8 cellular contexts compared by ENCODE assay signal in genomic region chr20:45347297-45347935, GRCh38. TPM values are rescaled to one million over a fixed set of nuclear protein-coding genes. Genes with fewer than 3 reads are reported as not detected.
A peak's percentile ranks its signal among the peaks of the same experiment; 100 is the strongest.
DNase-seq lines count a peak whose midpoint lies in the region; ATAC-seq, FAIRE-seq and TF ChIP-seq lines count a peak whose summit lies in the region.

No MANE protein-coding gene starts in this region.

- peak overlapping the region; percentile 99 for H3K4me2 ChIP-seq in HepG2 (ENCODE audit: low read depth, low read length)

- H3K4me3 ChIP-seq in HepG2 (replicated peaks in 1 of 3; ENCODE audit: insufficient read depth in 1 of 3, low read depth in 2 of 3, low read length in 3 of 3) (peak overlapping the region; percentile 79 to 87 (median 87)), thyroid gland (replicated peaks in 1 of 3) (peak overlapping the region; percentile 52 to 68 (median 58))

- H3K27me3 Mint-ChIP-seq in activated CD4-positive, alpha-beta T cell treated with anti-CD3 and anti-CD28 coated beads for 36 hours, result peaks cover 3% of the 10 kb centered on the region
- H3K27me3 Mint-ChIP-seq in MCF 10A (ENCODE audit: insufficient read depth, unreplicated experiment), result no peaks in the 10 kb centered on the region

- peaks cover 34% of the 10 kb centered on the region for H3K79me2 ChIP-seq in HepG2 (ENCODE audit: insufficient read depth, low read length)

- in situ Hi-C loops in HepG2 (cut with HindIII; ENCODE audit: extremely low pct_ligation_motif_present, low pct_unique_long_range_greater_than_20kb), result no loop called here

- peaks cover 1 to 11% of the 10 kb centered on the region in 2 experiments; a peak in 2 of 5 replicates for H3K27me3 ChIP-seq in HepG2 (ENCODE audit: control insufficient read depth in 1 of 2, insufficient read depth in 2 of 2, low read length in 2 of 2)
- no peaks in the 10 kb centered on the region for H3K27me3 ChIP-seq in thyroid gland

- POLR2A ChIA-PET in activated CD4-positive, alpha-beta T cell treated with anti-CD3 and anti-CD28 coated beads for 36 hours (lab: Charles Lee), result interaction anchor here (0.6 to 1.3 kb wide), 4 partner anchors 9 to 90 kb away, joined by 3 to 6 read pairs (median 5); no protein-coding TSS in a partner anchor
- POLR2A ChIA-PET in MCF 10A (lab: Yijun Ruan, JAX) (interaction anchor here (0.5 to 37.4 kb wide), 20 partner anchors 12 to 1059 kb away, joined by 3 to 1328 read pairs (median 4); partner anchors contain the start of genes DNTTIP1, ELMO2, PIGT and SDC4), HepG2 (lab: Yijun Ruan, JAX) (interaction anchor here (0.7 to 29.5 kb wide), 10 partner anchors 4 to 463 kb away, joined by 3 to 1422 read pairs (median 4); partner anchors contain the start of genes PIGT, SDC4, SYS1 and YWHAB)

- no peak for TF ChIP-seq POLR2A in HepG2 (IDR thresholded peaks at IDR 0.05; ENCODE audit: insufficient read depth in 1 of 2, low read depth in 2 of 2, low read length in 2 of 2)
- no peak for TF ChIP-seq POLR2A in thyroid gland (IDR thresholded peaks at IDR 0.05)

- peak; percentile 33 for ATAC-seq in activated CD4-positive, alpha-beta T cell treated with anti-CD3 and anti-CD28 coated beads for 36 hours
- ATAC-seq in HepG2, result no peak
- ATAC-seq in omental fat pad (ENCODE audit: low FRiP score), result no peak

- H3K36me3 ChIP-seq in HepG2 (replicated peaks in 1 of 2; ENCODE audit: control insufficient read depth in 1 of 2, insufficient read depth in 2 of 2, low read length in 2 of 2) (no peaks in the 10 kb centered on the region), thyroid gland (no peaks in the 10 kb centered on the region)

- peak overlapping the region; percentile 82 for H3K4me3 Mint-ChIP-seq in activated CD4-positive, alpha-beta T cell treated with anti-CD3 and anti-CD28 coated beads for 36 hours
- peak overlapping the region; percentile 89 for H3K4me3 Mint-ChIP-seq in MCF 10A (ENCODE audit: unreplicated experiment)

- TF ChIP-seq CTCF in MCF 10A (IDR thresholded peaks at IDR 0.05; ENCODE audit: unreplicated experiment), result no peak
- no peak for TF ChIP-seq CTCF in HepG2 (CRISPR knock-in tag; IDR thresholded peaks at IDR 0.05)
- no peak for TF ChIP-seq CTCF in thyroid gland (IDR thresholded peaks at IDR 0.05)
- TF ChIP-seq CTCF in omental fat pad (IDR thresholded peaks at IDR 0.05), result no peak

- BruUV-seq in MCF 10A (replicated peaks; lab: Mats Ljungman, UMichigan), result no TSS peak
- TSS peak; percentile 63 for BruUV-seq in HepG2 (replicated peaks; lab: Mats Ljungman, UMichigan)

- no peak for TF ChIP-seq EP300 in HepG2 (IDR thresholded peaks at IDR 0.05; ENCODE audit: low read depth in 2 of 2, low read length in 2 of 2)
- no peak for TF ChIP-seq EP300 in HepG2 (CRISPR knock-in tag; IDR thresholded peaks at IDR 0.05; ENCODE audit: borderline replicate concordance)

- no peak for DNase-seq in activated CD4-positive, alpha-beta T cell treated with anti-CD3 and anti-CD28 coated beads for 36 hours
- no peak for DNase-seq in activated CD4-positive, alpha-beta T cell treated with anti-CD3 and anti-CD28 coated beads, Interleukin-2, amount 50 U/mL, for 4 hours
- DNase-seq in MCF 10A (ENCODE audit: unreplicated experiment), result no peak
- no peak for DNase-seq in HepG2 (ENCODE audit: low spot score)
- DNase-seq in thyroid gland, result peak in 1 of 2 donors; percentile 43
- no peak for DNase-seq in DMS79 treated with DMSO at 0.1 percent for 48 hours (lab: John Stamatoyannopoulos, UW)
- DNase-seq in A172 (ENCODE audit: low spot score), result no peak
- no peak for DNase-seq in omental fat pad (ENCODE audit: low spot score)

- H3K9me3 Mint-ChIP-seq in activated CD4-positive, alpha-beta T cell treated with anti-CD3 and anti-CD28 coated beads for 36 hours (ENCODE audit: low read depth), result no peaks in the 10 kb centered on the region
- H3K9me3 Mint-ChIP-seq in MCF 10A (ENCODE audit: unreplicated experiment), result no peaks in the 10 kb centered on the region

- peaks cover 6% of the 10 kb centered on the region for H3K36me3 Mint-ChIP-seq in activated CD4-positive, alpha-beta T cell treated with anti-CD3 and anti-CD28 coated beads for 36 hours (ENCODE audit: low read depth)
- no peaks in the 10 kb centered on the region for H3K36me3 Mint-ChIP-seq in MCF 10A (ENCODE audit: insufficient read depth, unreplicated experiment)

- H2AFZ ChIP-seq in HepG2 (ENCODE audit: low read length), result no peak overlapping the region

- peaks cover 8% of the 10 kb centered on the region; the same call in 1 of the 2 replicates for H4K20me1 ChIP-seq in HepG2 (ENCODE audit: insufficient read depth, low read length)

- H3K27ac ChIP-seq in HepG2 (ENCODE audit: extremely low read length, insufficient read depth, low read length) (peak overlapping the region; percentile 53), thyroid gland (peak overlapping the region; percentile 93 to 98 (median 97))

- peaks cover 42% of the 10 kb centered on the region for H3K4me1 Mint-ChIP-seq in activated CD4-positive, alpha-beta T cell treated with anti-CD3 and anti-CD28 coated beads for 36 hours
- peaks cover 28% of the 10 kb centered on the region for H3K4me1 Mint-ChIP-seq in MCF 10A (ENCODE audit: insufficient read depth, unreplicated experiment)

- H3K4me1 ChIP-seq in HepG2 (ENCODE audit: insufficient read depth, low read length), result peaks cover 76% of the 10 kb centered on the region
- peaks cover 49 to 56% of the 10 kb centered on the region in 2 donors for H3K4me1 ChIP-seq in thyroid gland

- peak overlapping the region; percentile 81 for H3K27ac Mint-ChIP-seq in activated CD4-positive, alpha-beta T cell treated with anti-CD3 and anti-CD28 coated beads for 36 hours
- H3K27ac Mint-ChIP-seq in MCF 10A (ENCODE audit: low read depth, unreplicated experiment), result peak overlapping the region; percentile 93

- 3% methylated on average over 9 of the region's 10 CpGs for WGBS in HepG2 (ENCODE audit: low lambda C conversion rate)
- 19 to 31% methylated on average over 4 to 9 of the region's 10 CpGs for WGBS in thyroid gland, 2 donors

- FAIRE-seq in HepG2 (lab: Jason Lieb, UNC), result no peak

- no peaks in the 10 kb centered on the region for H3K9me3 ChIP-seq in HepG2 (ENCODE audit: low read length)
- no peaks in the 10 kb centered on the region for H3K9me3 ChIP-seq in thyroid gland

- H3K9ac ChIP-seq in HepG2 (ENCODE audit: insufficient read depth, low read depth, low read length), result peak overlapping the region; percentile 76

- intact Hi-C loops in activated CD4-positive, alpha-beta T cell treated with anti-CD3 and anti-CD28 coated beads for 36 hours (cut with DNase I, micrococcal nuclease), result no loop called here
- intact Hi-C loops in MCF 10A (cut with micrococcal nuclease), result loop anchor here (5.0 kb wide), 1 partner anchor 70 kb away; the partner anchor contains the start of gene PIGT
- intact Hi-C loops in HepG2 (cut with micrococcal nuclease; ENCODE audit: unreplicated experiment), result no loop called here
- intact Hi-C loops in thyroid gland (cut with DNase I), result no loop called here

- CTCF ChIA-PET in activated CD4-positive, alpha-beta T cell treated with anti-CD3 and anti-CD28 coated beads for 36 hours (lab: Charles Lee), result interaction anchor here (0.7 to 7.1 kb wide), 5 partner anchors 14 to 120 kb away, joined by 4 to 45 read pairs (median 10); partner anchors contain the start of gene SYS1
- CTCF ChIA-PET in MCF 10A (lab: Yijun Ruan, JAX), result interaction anchor here (0.6 to 9.0 kb wide), 14 partner anchors 9 to 431 kb away, joined by 3 to 82 read pairs (median 6); partner anchors contain the start of gene SYS1
- CTCF ChIA-PET in HepG2 (lab: Yijun Ruan, JAX; ENCODE audit: low intra/inter-chr PET ratio, low total read pairs), result no interaction called here

- no peak for TF ChIP-seq RAD21 in HepG2 (CRISPR knock-in tag; IDR thresholded peaks at IDR 0.05)

RNA-seq across cellular contexts. Expression of gene SDC4, which starts 0.8 kb away (rescaled TPM):
- total RNA-seq in activated CD4-positive, alpha-beta T cell treated with anti-CD3 and anti-CD28 coated beads for 36 hours, result 10 to 100 TPM; 24.0 to 31.0 TPM
- total RNA-seq in MCF 10A (2022) (180 and 209 TPM in 2 replicates), HepG2 (2016; rRNA removed; fragmentation: Illumina TruSeq; extraction: Trizol) (36.0 and 65.1 TPM in 2 replicates), thyroid gland (100 to 1,000 TPM in 1 of 4 donors, 10 to 100 TPM in 3; 35.5 to 101 (median 63.3) TPM), omental fat pad (100 to 1,000 TPM in 2 of 4 donors, 10 to 100 TPM in 2; 31.4 to 279 (median 103) TPM)
- 6.2 and 6.3 TPM in 2 replicates for total RNA-seq in HepG2 (2016; cell fraction: cytosol; rRNA removed; fragmentation: Illumina TruSeq; extraction: Trizol; ENCODE audit: low read depth)
- 34.4 and 64.3 TPM in 2 replicates for total RNA-seq in HepG2 (2016; cell fraction: insoluble cytoplasmic fraction; rRNA removed; fragmentation: Illumina TruSeq; extraction: Trizol)
- 21.2 and 23.6 TPM in 2 replicates for total RNA-seq in HepG2 (2016; cell fraction: membrane; rRNA removed; fragmentation: Illumina TruSeq; extraction: Trizol)
- 61.5 and 66.3 TPM in 2 replicates for total RNA-seq in HepG2 (2016; cell fraction: nucleus; rRNA removed; fragmentation: Illumina TruSeq; extraction: Trizol)
- 49.0 and 67.2 TPM in 2 replicates for polyA plus RNA-seq in HepG2 (2011; rRNA removed)
- 51.5 and 81.1 TPM in 2 replicates for polyA plus RNA-seq in HepG2 (2011; cell fraction: cytosol; rRNA removed)
- 16.0 and 26.7 TPM in 2 replicates for polyA plus RNA-seq in HepG2 (2011; cell fraction: nucleus; rRNA removed)
- polyA plus RNA-seq in HepG2 (2012), result 44.1 and 51.7 TPM in 2 replicates
- 5.0 TPM in 2 replicates for polyA plus RNA-seq in HepG2 (2016; cell fraction: cytosol; fragmentation: Illumina TruSeq; extraction: Trizol; ENCODE audit: low read depth)
- 33.1 and 34.5 TPM in 2 replicates for polyA plus RNA-seq in HepG2 (2016; cell fraction: insoluble cytoplasmic fraction; fragmentation: Illumina TruSeq; extraction: Trizol; ENCODE audit: low read depth)
- 13.3 and 15.5 TPM in 2 replicates for polyA plus RNA-seq in HepG2 (2016; cell fraction: membrane; fragmentation: Illumina TruSeq; extraction: Trizol; ENCODE audit: low read depth)
- polyA plus RNA-seq in HepG2 (2016; cell fraction: nucleus; fragmentation: Illumina TruSeq; extraction: Trizol; ENCODE audit: insufficient read depth, low read depth), result 86.0 and 86.3 TPM in 2 replicates
- 33.3 and 94.7 TPM in 2 replicates for polyA minus RNA-seq in HepG2 (2011; rRNA and poly(A)+ RNA removed; ENCODE audit: low replicate concordance)
- 68.1 and 88.6 TPM in 2 replicates for polyA minus RNA-seq in HepG2 (2011; cell fraction: cytosol; rRNA and poly(A)+ RNA removed)
- 15.1 and 31.3 TPM in 2 replicates for polyA minus RNA-seq in HepG2 (2011; cell fraction: nucleus; rRNA and poly(A)+ RNA removed)
- total RNA-seq in A172 (2014; rRNA removed; shearing (Covaris generic)), result 42.4 and 43.9 TPM in 2 replicates

RNA-seq across cellular contexts. Expression of gene SYS1, which starts 15.5 kb away (rescaled TPM):
- 10 to 100 TPM; 16.1 to 26.1 TPM for total RNA-seq in activated CD4-positive, alpha-beta T cell treated with anti-CD3 and anti-CD28 coated beads for 36 hours
- total RNA-seq in MCF 10A (2022) (19.1 and 28.2 TPM in 2 replicates), HepG2 (2016; rRNA removed; fragmentation: Illumina TruSeq; extraction: Trizol) (22.0 and 38.3 TPM in 2 replicates), thyroid gland (10 to 100 TPM; 52.7 to 86.1 (median 76.6) TPM), omental fat pad (10 to 100 TPM; 26.6 to 55.0 (median 51.3) TPM)
- total RNA-seq in HepG2 (2016; cell fraction: cytosol; rRNA removed; fragmentation: Illumina TruSeq; extraction: Trizol; ENCODE audit: low read depth), result 17.7 and 19.7 TPM in 2 replicates
- 22.2 and 38.4 TPM in 2 replicates for total RNA-seq in HepG2 (2016; cell fraction: insoluble cytoplasmic fraction; rRNA removed; fragmentation: Illumina TruSeq; extraction: Trizol)
- 35.6 and 38.6 TPM in 2 replicates for total RNA-seq in HepG2 (2016; cell fraction: membrane; rRNA removed; fragmentation: Illumina TruSeq; extraction: Trizol)
- total RNA-seq in HepG2 (2016; cell fraction: nucleus; rRNA removed; fragmentation: Illumina TruSeq; extraction: Trizol), result 39.9 and 40.9 TPM in 2 replicates
- 65.6 and 75.9 TPM in 2 replicates for polyA plus RNA-seq in HepG2 (2011; rRNA removed)
- 66.7 and 88.3 TPM in 2 replicates for polyA plus RNA-seq in HepG2 (2011; cell fraction: cytosol; rRNA removed)
- polyA plus RNA-seq in HepG2 (2011; cell fraction: nucleus; rRNA removed), result 46.0 and 49.6 TPM in 2 replicates
- polyA plus RNA-seq in HepG2 (2012), result 22.5 and 24.8 TPM in 2 replicates
- 16.5 and 19.7 TPM in 2 replicates for polyA plus RNA-seq in HepG2 (2016; cell fraction: cytosol; fragmentation: Illumina TruSeq; extraction: Trizol; ENCODE audit: low read depth)
- 24.3 and 27.0 TPM in 2 replicates for polyA plus RNA-seq in HepG2 (2016; cell fraction: insoluble cytoplasmic fraction; fragmentation: Illumina TruSeq; extraction: Trizol; ENCODE audit: low read depth)
- 29.1 and 31.7 TPM in 2 replicates for polyA plus RNA-seq in HepG2 (2016; cell fraction: membrane; fragmentation: Illumina TruSeq; extraction: Trizol; ENCODE audit: low read depth)
- 41.1 and 42.9 TPM in 2 replicates for polyA plus RNA-seq in HepG2 (2016; cell fraction: nucleus; fragmentation: Illumina TruSeq; extraction: Trizol; ENCODE audit: insufficient read depth, low read depth)
- polyA minus RNA-seq in HepG2 (2011; rRNA and poly(A)+ RNA removed; ENCODE audit: low replicate concordance), result 127 and 240 TPM in 2 replicates
- 35.0 and 40.9 TPM in 2 replicates for polyA minus RNA-seq in HepG2 (2011; cell fraction: cytosol; rRNA and poly(A)+ RNA removed)
- 56.0 and 62.5 TPM in 2 replicates for polyA minus RNA-seq in HepG2 (2011; cell fraction: nucleus; rRNA and poly(A)+ RNA removed)
- 14.5 and 18.6 TPM in 2 replicates for total RNA-seq in A172 (2014; rRNA removed; shearing (Covaris generic))

RNA-seq across cellular contexts. Expression of gene TP53TG5, which starts 30.7 kb away (rescaled TPM):
- under 1 TPM; 0.40 to 0.80 TPM for total RNA-seq in activated CD4-positive, alpha-beta T cell treated with anti-CD3 and anti-CD28 coated beads for 36 hours
- total RNA-seq in MCF 10A (2022) (not detected in 2 replicates), HepG2 (2016; rRNA removed; fragmentation: Illumina TruSeq; extraction: Trizol) (not detected in 2 replicates), thyroid gland (not detected), omental fat pad (under 1 TPM in 1 of 4 donors, not detected in 3; 0.47 TPM)
- not detected in 2 replicates for total RNA-seq in HepG2 (2016; cell fraction: cytosol; rRNA removed; fragmentation: Illumina TruSeq; extraction: Trizol; ENCODE audit: low read depth)
- total RNA-seq in HepG2 (2016; cell fraction: insoluble cytoplasmic fraction; rRNA removed; fragmentation: Illumina TruSeq; extraction: Trizol), result not detected in 2 replicates
- not detected in 2 replicates for total RNA-seq in HepG2 (2016; cell fraction: membrane; rRNA removed; fragmentation: Illumina TruSeq; extraction: Trizol)
- not detected in 2 replicates for total RNA-seq in HepG2 (2016; cell fraction: nucleus; rRNA removed; fragmentation: Illumina TruSeq; extraction: Trizol)
- polyA plus RNA-seq in HepG2 (2011; rRNA removed), result 0.11 TPM in 1 of 2 replicates, not detected in the other
- polyA plus RNA-seq in HepG2 (2011; cell fraction: cytosol; rRNA removed), result not detected in 2 replicates
- polyA plus RNA-seq in HepG2 (2011; cell fraction: nucleus; rRNA removed), result not detected in 2 replicates
- 0.32 and 0.45 TPM in 2 replicates for polyA plus RNA-seq in HepG2 (2012)
- polyA plus RNA-seq in HepG2 (2016; cell fraction: cytosol; fragmentation: Illumina TruSeq; extraction: Trizol; ENCODE audit: low read depth), result not detected in 2 replicates
- not detected in 2 replicates for polyA plus RNA-seq in HepG2 (2016; cell fraction: insoluble cytoplasmic fraction; fragmentation: Illumina TruSeq; extraction: Trizol; ENCODE audit: low read depth)
- polyA plus RNA-seq in HepG2 (2016; cell fraction: membrane; fragmentation: Illumina TruSeq; extraction: Trizol; ENCODE audit: low read depth), result not detected in 2 replicates
- not detected in 2 replicates for polyA plus RNA-seq in HepG2 (2016; cell fraction: nucleus; fragmentation: Illumina TruSeq; extraction: Trizol; ENCODE audit: insufficient read depth, low read depth)
- polyA minus RNA-seq in HepG2 (2011; rRNA and poly(A)+ RNA removed; ENCODE audit: low replicate concordance), result not detected in 2 replicates
- not detected in 2 replicates for polyA minus RNA-seq in HepG2 (2011; cell fraction: cytosol; rRNA and poly(A)+ RNA removed)
- polyA minus RNA-seq in HepG2 (2011; cell fraction: nucleus; rRNA and poly(A)+ RNA removed), result not detected in 2 replicates
- total RNA-seq in A172 (2014; rRNA removed; shearing (Covaris generic)), result not detected in 2 replicates

RNA-seq across cellular contexts. Expression of gene MATN4, which starts 39.3 kb away (rescaled TPM):
- under 1 TPM; 0.35 to 0.48 TPM for total RNA-seq in activated CD4-positive, alpha-beta T cell treated with anti-CD3 and anti-CD28 coated beads for 36 hours
- total RNA-seq in MCF 10A (2022) (0.20 TPM in 1 of 2 replicates, not detected in the other), HepG2 (2016; rRNA removed; fragmentation: Illumina TruSeq; extraction: Trizol) (not detected in 2 replicates), thyroid gland (1 to 10 TPM in 1 of 4 donors, not detected in 3; 1.2 TPM), omental fat pad (under 1 TPM in 2 of 4 donors, not detected in 2; 0.19 to 0.24 TPM)
- not detected in 2 replicates for total RNA-seq in HepG2 (2016; cell fraction: cytosol; rRNA removed; fragmentation: Illumina TruSeq; extraction: Trizol; ENCODE audit: low read depth)
- total RNA-seq in HepG2 (2016; cell fraction: insoluble cytoplasmic fraction; rRNA removed; fragmentation: Illumina TruSeq; extraction: Trizol), result not detected in 2 replicates
- total RNA-seq in HepG2 (2016; cell fraction: membrane; rRNA removed; fragmentation: Illumina TruSeq; extraction: Trizol), result not detected in 2 replicates
- not detected in 2 replicates for total RNA-seq in HepG2 (2016; cell fraction: nucleus; rRNA removed; fragmentation: Illumina TruSeq; extraction: Trizol)
- 0.04 TPM in 1 of 2 replicates, not detected in the other for polyA plus RNA-seq in HepG2 (2011; rRNA removed)
- polyA plus RNA-seq in HepG2 (2011; cell fraction: cytosol; rRNA removed), result not detected in 2 replicates
- polyA plus RNA-seq in HepG2 (2011; cell fraction: nucleus; rRNA removed), result 0.11 TPM in 1 of 2 replicates, not detected in the other
- not detected in 2 replicates for polyA plus RNA-seq in HepG2 (2012)
- not detected in 2 replicates for polyA plus RNA-seq in HepG2 (2016; cell fraction: cytosol; fragmentation: Illumina TruSeq; extraction: Trizol; ENCODE audit: low read depth)
- polyA plus RNA-seq in HepG2 (2016; cell fraction: insoluble cytoplasmic fraction; fragmentation: Illumina TruSeq; extraction: Trizol; ENCODE audit: low read depth), result not detected in 2 replicates
- not detected in 2 replicates for polyA plus RNA-seq in HepG2 (2016; cell fraction: membrane; fragmentation: Illumina TruSeq; extraction: Trizol; ENCODE audit: low read depth)
- polyA plus RNA-seq in HepG2 (2016; cell fraction: nucleus; fragmentation: Illumina TruSeq; extraction: Trizol; ENCODE audit: insufficient read depth, low read depth), result not detected in 2 replicates
- polyA minus RNA-seq in HepG2 (2011; rRNA and poly(A)+ RNA removed; ENCODE audit: low replicate concordance), result not detected in 2 replicates
- polyA minus RNA-seq in HepG2 (2011; cell fraction: cytosol; rRNA and poly(A)+ RNA removed), result not detected in 2 replicates
- not detected in 2 replicates for polyA minus RNA-seq in HepG2 (2011; cell fraction: nucleus; rRNA and poly(A)+ RNA removed)
- total RNA-seq in A172 (2014; rRNA removed; shearing (Covaris generic)), result not detected in 2 replicates

RNA-seq across cellular contexts. Expression of gene RBPJL, which starts 40.8 kb away (rescaled TPM):
- not detected for total RNA-seq in activated CD4-positive, alpha-beta T cell treated with anti-CD3 and anti-CD28 coated beads for 36 hours
- total RNA-seq in MCF 10A (2022) (not detected in 2 replicates), HepG2 (2016; rRNA removed; fragmentation: Illumina TruSeq; extraction: Trizol) (not detected in 2 replicates), thyroid gland (not detected), omental fat pad (not detected)
- not detected in 2 replicates for total RNA-seq in HepG2 (2016; cell fraction: cytosol; rRNA removed; fragmentation: Illumina TruSeq; extraction: Trizol; ENCODE audit: low read depth)
- not detected in 2 replicates for total RNA-seq in HepG2 (2016; cell fraction: insoluble cytoplasmic fraction; rRNA removed; fragmentation: Illumina TruSeq; extraction: Trizol)
- total RNA-seq in HepG2 (2016; cell fraction: membrane; rRNA removed; fragmentation: Illumina TruSeq; extraction: Trizol), result not detected in 2 replicates
- total RNA-seq in HepG2 (2016; cell fraction: nucleus; rRNA removed; fragmentation: Illumina TruSeq; extraction: Trizol), result not detected in 2 replicates
- not detected in 2 replicates for polyA plus RNA-seq in HepG2 (2011; rRNA removed)
- not detected in 2 replicates for polyA plus RNA-seq in HepG2 (2011; cell fraction: cytosol; rRNA removed)
- not detected in 2 replicates for polyA plus RNA-seq in HepG2 (2011; cell fraction: nucleus; rRNA removed)
- not detected in 2 replicates for polyA plus RNA-seq in HepG2 (2012)
- not detected in 2 replicates for polyA plus RNA-seq in HepG2 (2016; cell fraction: cytosol; fragmentation: Illumina TruSeq; extraction: Trizol; ENCODE audit: low read depth)
- not detected in 2 replicates for polyA plus RNA-seq in HepG2 (2016; cell fraction: insoluble cytoplasmic fraction; fragmentation: Illumina TruSeq; extraction: Trizol; ENCODE audit: low read depth)
- not detected in 2 replicates for polyA plus RNA-seq in HepG2 (2016; cell fraction: membrane; fragmentation: Illumina TruSeq; extraction: Trizol; ENCODE audit: low read depth)
- not detected in 2 replicates for polyA plus RNA-seq in HepG2 (2016; cell fraction: nucleus; fragmentation: Illumina TruSeq; extraction: Trizol; ENCODE audit: insufficient read depth, low read depth)
- not detected in 2 replicates for polyA minus RNA-seq in HepG2 (2011; rRNA and poly(A)+ RNA removed; ENCODE audit: low replicate concordance)
- polyA minus RNA-seq in HepG2 (2011; cell fraction: cytosol; rRNA and poly(A)+ RNA removed), result not detected in 2 replicates
- not detected in 2 replicates for polyA minus RNA-seq in HepG2 (2011; cell fraction: nucleus; rRNA and poly(A)+ RNA removed)
- not detected in 2 replicates for total RNA-seq in A172 (2014; rRNA removed; shearing (Covaris generic))
